ENCODE assay signal across 20 cellular contexts in the genomic region with DNA sequence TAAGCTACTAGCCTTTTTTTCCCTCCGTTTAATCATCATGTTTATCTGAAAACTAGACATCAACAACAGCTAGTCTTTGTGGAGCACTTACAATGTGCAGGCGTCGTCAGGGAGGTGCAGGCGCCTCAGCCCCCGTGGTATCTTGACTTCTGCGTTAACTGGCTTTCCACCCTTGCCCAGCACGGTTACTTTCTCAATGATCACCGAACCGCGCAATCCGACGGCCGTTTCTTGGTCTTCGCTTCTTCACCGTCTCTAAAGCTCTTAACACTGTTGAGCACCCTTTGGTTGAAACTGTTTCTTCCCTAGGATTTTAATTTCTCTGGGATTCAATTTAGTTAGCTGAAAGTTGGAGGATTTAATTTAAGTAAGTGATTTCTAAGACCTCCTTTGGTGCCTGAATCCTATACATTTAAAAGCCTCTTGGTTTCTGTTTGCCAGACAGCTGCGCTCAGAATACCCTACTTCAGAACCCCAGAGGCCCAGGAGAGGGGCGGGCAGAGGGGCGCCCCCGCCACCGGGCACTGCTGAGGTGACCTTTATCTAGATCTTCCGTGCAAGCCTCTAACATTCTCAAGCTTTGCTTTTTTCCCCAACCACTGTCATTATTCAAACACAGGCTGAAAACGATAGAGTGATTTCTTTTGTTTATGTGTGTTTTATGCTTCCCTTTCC. TPM values are rescaled to one million over a fixed set of nuclear protein-coding genes. Genes with fewer than 3 reads are reported as not detected.
DNase-seq lines count a peak whose midpoint lies in the region; ATAC-seq, FAIRE-seq and TF ChIP-seq lines count a peak whose summit lies in the region.
"Had no signal": no experiment of that assay in that cellular context is flagged by ENCODE, and none has a peak within 500 bp of the region (broad histone marks: within the 10 kb centered on the region; RNA-seq: fewer than 3 reads in every experiment).

No MANE protein-coding gene starts in this region.

- no peaks in the 10 kb centered on the region for H3K4me1 ChIP-seq in A549
- no peaks in the 10 kb centered on the region; the same call in 1 of the 2 replicates for H3K4me1 ChIP-seq in GM23338 (ENCODE audit: insufficient read depth)
- peaks cover 9% of the 10 kb centered on the region for H3K4me1 ChIP-seq in ectodermal cell (ENCODE audit: control insufficient read depth, insufficient read depth, low read length)
- H3K4me1 ChIP-seq in neural progenitor cell, result peaks cover 15% of the 10 kb centered on the region
- no peaks in the 10 kb centered on the region for H3K4me1 ChIP-seq in right cardiac atrium (ENCODE audit: control insufficient read depth, insufficient read depth, low read length)
- H3K4me1 ChIP-seq: BE2C, SJSA1 had no signal

- H3K27me3 ChIP-seq in GM23338 (ENCODE audit: insufficient read depth) (peaks cover 10% of the 10 kb centered on the region; the same call in 1 of the 2 replicates), ectodermal cell (ENCODE audit: control insufficient read depth, insufficient read depth, low read length, poor library complexity, severe bottlenecking) (no peaks in the 10 kb centered on the region), neural progenitor cell (peaks cover 4% of the 10 kb centered on the region), right cardiac atrium (ENCODE audit: control insufficient read depth, insufficient read depth) (no peaks in the 10 kb centered on the region)
- H3K27me3 ChIP-seq: SJSA1 had no signal

- no peaks in the 10 kb centered on the region; the same call in 2 of the 3 replicates for H3K9me3 Mint-ChIP-seq in GM23338
- peaks cover 5% of the 10 kb centered on the region for H3K9me3 Mint-ChIP-seq in neural progenitor cell
- H3K9me3 Mint-ChIP-seq: CD8-positive, alpha-beta T cell; IgD-negative memory B cell had no signal

- POLR2A ChIA-PET in A549 (lab: Yijun Ruan, JAX), result no interaction called here

- H3F3A ChIP-seq in GM23338 (replicated peaks; ENCODE audit: low read depth) (no peaks in the 10 kb centered on the region), neural progenitor cell (ENCODE audit: low read depth) (peaks cover 21% of the 10 kb centered on the region)

- H3K9me3 ChIP-seq in A549 (no peaks in the 10 kb centered on the region), ectodermal cell (ENCODE audit: control insufficient read depth, low read length) (no peaks in the 10 kb centered on the region), neural progenitor cell (ENCODE audit: low read depth) (no peaks in the 10 kb centered on the region), right cardiac atrium (ENCODE audit: control insufficient read depth, low read length) (no peaks in the 10 kb centered on the region)
- H3K9me3 ChIP-seq: BE2C, SJSA1 had no signal

- CTCF ChIA-PET in A549 (lab: Yijun Ruan, JAX), result interaction anchor here (1.0 kb wide), 1 partner anchor 13 kb away, joined by 3 read pairs; no protein-coding TSS in a partner anchor

- H3K4me1 Mint-ChIP-seq in GM23338 (peaks cover 5% of the 10 kb centered on the region), neural progenitor cell (peaks cover 19% of the 10 kb centered on the region)

- no peak for FAIRE-seq in A549 (lab: Jason Lieb, UNC)
- FAIRE-seq: H54 had no signal

- H3K27ac ChIP-seq in A549, result no peak overlapping the region
- no peak overlapping the region for H3K27ac ChIP-seq in GM23338 (ENCODE audit: low read depth)
- H3K27ac ChIP-seq in ectodermal cell (ENCODE audit: insufficient read depth, low read depth, low read length, poor library complexity, severe bottlenecking), result peak overlapping the region; percentile 58
- peak overlapping the region; percentile 46 for H3K27ac ChIP-seq in neural progenitor cell
- no peak overlapping the region for H3K27ac ChIP-seq in right cardiac atrium (ENCODE audit: low read length)
- no peak overlapping the region for H3K27ac ChIP-seq in coronary artery
- H3K27ac ChIP-seq: RWPE1, SJSA1 had no signal

- H3K9ac ChIP-seq in neural progenitor cell, result no peak overlapping the region

- H3K4me2 ChIP-seq in A549, result 0 out of 3 replicates have a peak overlapping the region, but pooled peaks have one; percentile 11
- H3K4me2 ChIP-seq in GM23338, result no peak overlapping the region
- H3K4me2 ChIP-seq in neural progenitor cell, result peak overlapping the region; percentile 62

- no peak for DNase-seq in A549 (ENCODE audit: low read depth in 1 of 2, low spot score in 1 of 2)
- DNase-seq in GM23338 (ENCODE audit: low spot score), result no peak
- DNase-seq in neural progenitor cell (ENCODE audit: low spot score), result peak; percentile 63
- no peak for DNase-seq in right cardiac atrium
- no peak for DNase-seq in coronary artery (ENCODE audit: low spot score)
- DNase-seq in NK-92 treated with Interleukin-12 subunit alpha and Interleukin-12 subunit beta, amount 100 ng/mL, for 24 hours (lab: John Stamatoyannopoulos, UW), result no peak
- DNase-seq: BE2C; CD8-positive, alpha-beta T cell; GF-D8; MV-4-11; NCI-H1436 treated with DMSO at 0.1 percent for 48 hours; NCI-H2081 treated with DMSO at 0.1 percent for 48 hours; NCI-H226; NCI-H526 had no signal

- no peaks in the 10 kb centered on the region for H3K79me2 ChIP-seq in GM23338 (replicated peaks; ENCODE audit: insufficient read depth)
- no peaks in the 10 kb centered on the region for H3K79me2 ChIP-seq in neural progenitor cell (ENCODE audit: low read depth)

- intact Hi-C loops in right cardiac atrium (cut with DNase I), result no loop called here

- H4K20me1 ChIP-seq in GM23338 (replicated peaks; ENCODE audit: insufficient read depth) (no peaks in the 10 kb centered on the region), neural progenitor cell (ENCODE audit: low read depth) (no peaks in the 10 kb centered on the region)

- H3K9me2 ChIP-seq in GM23338 (ENCODE audit: insufficient read depth), result 0 out of 2 replicates have a peak, but pooled peaks cover 4% of the 10 kb centered on the region

- 52% methylated on average over 22 of the region's 22 CpGs for WGBS in A549 (ENCODE audit: missing lambda C conversion rate)
- WGBS in ectodermal cell, 2 experiments, result 86 to 89% methylated on average over 21 to 22 of the region's 22 CpGs
- 71% methylated on average over 22 of the region's 22 CpGs for WGBS in right cardiac atrium

- H3K27ac Mint-ChIP-seq in GM23338, result no peak overlapping the region
- H3K27ac Mint-ChIP-seq in neural progenitor cell, result peak overlapping the region; percentile 75
- H3K27ac Mint-ChIP-seq: CD8-positive, alpha-beta T cell; IgD-negative memory B cell had no signal

- H3K36me3 ChIP-seq in GM23338 (ENCODE audit: insufficient read depth), result no peaks in the 10 kb centered on the region
- no peaks in the 10 kb centered on the region for H3K36me3 ChIP-seq in ectodermal cell (ENCODE audit: control insufficient read depth, insufficient read depth, low read length)
- no peaks in the 10 kb centered on the region for H3K36me3 ChIP-seq in neural progenitor cell
- H3K36me3 ChIP-seq: BE2C, SJSA1 had no signal

- no peak for TF ChIP-seq EP300 in A549 (IDR thresholded peaks at IDR 0.05)

- TF ChIP-seq CTCF in A549 (IDR thresholded peaks at IDR 0.05) (no peak), GM23338 (conservative IDR thresholded peaks at IDR 0.05; ENCODE audit: low read depth in 2 of 2) (no peak), neural progenitor cell (IDR thresholded peaks at IDR 0.05) (no peak), coronary artery (IDR thresholded peaks at IDR 0.05) (no peak)

- H3K36me3 Mint-ChIP-seq in GM23338 (ENCODE audit: low read depth), result no peaks in the 10 kb centered on the region
- H3K36me3 Mint-ChIP-seq in neural progenitor cell, result peaks cover 10% of the 10 kb centered on the region
- H3K36me3 Mint-ChIP-seq: CD8-positive, alpha-beta T cell had no signal

- H3K4me3 Mint-ChIP-seq in GM23338 (no peak overlapping the region), neural progenitor cell (no peak overlapping the region)
- H3K4me3 Mint-ChIP-seq: CD8-positive, alpha-beta T cell; IgD-negative memory B cell had no signal

- TF ChIP-seq RAD21 in A549 (conservative IDR thresholded peaks at IDR 0.05 in 1 of 2, IDR thresholded peaks at IDR 0.05 in 1 of 2), result no peak

- no peak for ATAC-seq in A549
- no peak for ATAC-seq in GM23338
- ATAC-seq in right cardiac atrium, result no peak
- ATAC-seq in HG03469 (IDR thresholded peaks at IDR 0.05; ENCODE audit: unreplicated experiment), result no peak
- ATAC-seq: CD8-positive, alpha-beta T cell had no signal

- H2AFZ ChIP-seq in GM23338 (peak overlapping the region; percentile 59; the same call in 1 of the 2 replicates), neural progenitor cell (replicated peaks) (peak overlapping the region; percentile 39)

- H3K4me3 ChIP-seq in A549 (no peak overlapping the region), GM23338 (no peak overlapping the region), ectodermal cell (ENCODE audit: insufficient read depth, low read depth, low read length) (no peak overlapping the region), neural progenitor cell (peak overlapping the region; percentile 2), right cardiac atrium (ENCODE audit: low read length) (no peak overlapping the region), coronary artery (no peak overlapping the region)
- H3K4me3 ChIP-seq: SJSA1 had no signal

- TF ChIP-seq POLR2A in A549 (IDR thresholded peaks at IDR 0.05; ENCODE audit: low read length), result no peak

- H3K27me3 Mint-ChIP-seq in GM23338 (ENCODE audit: insufficient read depth, low read depth, poor library complexity) (peaks cover 3% of the 10 kb centered on the region), neural progenitor cell (ENCODE audit: insufficient read depth, low read depth) (peaks cover 6% of the 10 kb centered on the region)

RNA-seq across cellular contexts. Expression of gene TMEM218, which starts 18.0 kb away (rescaled TPM):
- polyA plus RNA-seq in A549 (2011; rRNA removed) (31.3 and 34.6 TPM in 2 replicates), A549 (2017; fragmentation: RNase III; extraction: RNeasy Plus Mini Kit Qiagen cat#74134 plus additional on column Dnase treatment) (27.5 to 31.4 TPM (median 29.1 TPM) in 3 replicates), GM23338 (2016; fragmentation: Nextera tagmentation; extraction: Ambion mirVana) (23.8 and 24.2 TPM in 2 replicates), right cardiac atrium (14.1 TPM)
- polyA plus RNA-seq in A549 (2012; cell fraction: cytosol; rRNA removed), result 22.6 and 26.0 TPM in 2 replicates
- 17.9 and 30.3 TPM in 2 replicates for polyA plus RNA-seq in A549 (2012; cell fraction: nucleus; rRNA removed)
- 10.5 and 12.5 TPM in 2 replicates for polyA minus RNA-seq in A549 (2011; rRNA and poly(A)+ RNA removed)
- 13.4 and 23.7 TPM in 2 replicates for total RNA-seq in GM23338 (2014; rRNA removed; shearing (Covaris generic))
- 49.5 TPM for polyA plus RNA-seq in ectodermal cell (2013, experiment 1 of 4)
- 53.5 TPM for polyA plus RNA-seq in ectodermal cell (2013, experiment 2 of 4)
- 50.4 TPM for polyA plus RNA-seq in ectodermal cell (2013, experiment 3 of 4)
- polyA plus RNA-seq in ectodermal cell (2013, experiment 4 of 4), result 59.1 TPM
- total RNA-seq in neural progenitor cell (ENCODE audit: low replicate concordance) (44.1 and 47.9 TPM in 2 replicates), right cardiac atrium (10 to 100 TPM; 11.1 to 13.2 (median 11.7) TPM)

RNA-seq across cellular contexts. Expression of gene PKNOX2, which starts 35.1 kb away (rescaled TPM):
- not detected in 2 replicates for polyA plus RNA-seq in A549 (2011; rRNA removed)
- not detected in 2 replicates for polyA plus RNA-seq in A549 (2012; cell fraction: cytosol; rRNA removed)
- polyA plus RNA-seq in A549 (2012; cell fraction: nucleus; rRNA removed), result not detected in 2 replicates
- polyA plus RNA-seq in A549 (2017; fragmentation: RNase III; extraction: RNeasy Plus Mini Kit Qiagen cat#74134 plus additional on column Dnase treatment), result not detected in 3 replicates
- polyA minus RNA-seq in A549 (2011; rRNA and poly(A)+ RNA removed), result not detected in 2 replicates
- 0.43 and 0.83 TPM in 2 replicates for total RNA-seq in GM23338 (2014; rRNA removed; shearing (Covaris generic))
- polyA plus RNA-seq in GM23338 (2016; fragmentation: Nextera tagmentation; extraction: Ambion mirVana), result 0.35 and 0.42 TPM in 2 replicates
- 44.3 TPM for polyA plus RNA-seq in ectodermal cell (2013, experiment 1 of 4)
- polyA plus RNA-seq in ectodermal cell (2013, experiment 2 of 4), result 55.2 TPM
- 31.6 TPM for polyA plus RNA-seq in ectodermal cell (2013, experiment 3 of 4)
- polyA plus RNA-seq in ectodermal cell (2013, experiment 4 of 4), result 38.2 TPM
- total RNA-seq in neural progenitor cell (ENCODE audit: low replicate concordance), result 4.3 and 7.2 TPM in 2 replicates
- 10 to 100 TPM; 12.5 to 20.2 (median 18.8) TPM for total RNA-seq in right cardiac atrium
- polyA plus RNA-seq in right cardiac atrium, result 8.1 TPM
- total RNA-seq: CD8-positive, alpha-beta T cell; SJSA1 had no signal
- polyA plus RNA-seq: IgD-negative memory B cell had no signal

Comparison
In these comparisons a context has a peak if more than half of its experiments do, and no peak if none do; other contexts are left out.
1. H3K27ac ChIP-seq: peak in ectodermal cell (single experiment) and neural progenitor cell (single experiment); none in A549 (0 of 2), GM23338 (single experiment), right cardiac atrium (single experiment) and coronary artery (0 of 2).